In the genomic region with DNA sequence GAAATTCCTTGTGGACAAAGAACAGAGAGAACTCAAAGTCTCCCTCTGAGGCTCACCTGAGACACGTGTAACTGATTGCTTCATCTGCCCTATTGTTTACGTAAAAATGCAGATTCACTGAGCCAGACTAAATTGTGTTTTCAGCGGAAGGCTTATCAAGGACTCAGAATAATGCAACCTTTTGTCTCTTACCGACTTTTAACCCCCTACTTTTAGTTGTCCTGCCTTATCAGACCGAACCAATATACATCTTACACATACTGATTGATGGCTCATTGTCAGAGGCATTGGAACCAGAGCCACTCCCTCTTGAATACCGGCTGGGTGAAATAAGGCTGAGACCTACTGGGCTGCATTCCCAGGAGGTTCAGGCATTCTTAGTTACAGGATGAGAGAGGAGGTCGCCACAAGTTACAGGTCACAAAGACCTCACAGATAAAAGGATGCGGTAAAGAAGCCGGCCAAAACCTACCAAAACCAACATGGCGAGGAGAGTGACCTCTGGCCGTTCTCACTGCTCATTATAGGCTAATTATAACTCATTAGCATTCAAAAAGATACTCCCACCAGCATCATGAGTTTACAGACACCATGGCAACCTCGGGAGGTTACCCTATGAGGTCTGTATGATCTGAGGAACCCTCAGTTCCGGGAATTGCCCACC, we compare ENCODE assay signal across 13 cellular contexts.
"Had no signal": no experiment of that assay in that cellular context is flagged by ENCODE, and none has a peak within 500 bp of the region (broad histone marks: within the 10 kb centered on the region; RNA-seq: fewer than 3 reads in every experiment).

No MANE protein-coding gene starts in this region.

- H3K36me3 Mint-ChIP-seq: activated CD8-positive, alpha-beta memory T cell treated with anti-CD3 and anti-CD28 coated beads, Interleukin-2, amount 10 ng/mL, durations not matched to agents 7 days and 5 days had no signal

- H3K4me3 ChIP-seq: body of pancreas had no signal

- H3K4me3 Mint-ChIP-seq: activated CD8-positive, alpha-beta memory T cell treated with anti-CD3 and anti-CD28 coated beads, Interleukin-2, amount 10 ng/mL, durations not matched to agents 7 days and 5 days; activated T-cell treated with anti-CD3 and anti-CD28 coated beads, Interleukin-2, amount 50 U/mL, for 24 hours; stimulated activated naive CD8-positive, alpha-beta T cell treated with anti-CD3 and anti-CD28 coated beads, Interleukin-15, Interleukin-2, amounts not matched to agents 100 ng/mL and 50 ng/mL, for 24 hours had no signal

- H3K27ac Mint-ChIP-seq: activated CD8-positive, alpha-beta memory T cell treated with anti-CD3 and anti-CD28 coated beads, Interleukin-2, amount 10 ng/mL, durations not matched to agents 7 days and 5 days; activated naive CD4-positive, alpha-beta T cell treated with anti-CD3 and anti-CD28 coated beads, Interleukin-2, amount 50 U/mL, for 72 hours; activated T-cell treated with anti-CD3 and anti-CD28 coated beads, Interleukin-2, amount 50 U/mL, for 24 hours; stimulated activated naive CD8-positive, alpha-beta T cell treated with anti-CD3 and anti-CD28 coated beads, Interleukin-15, Interleukin-2, amounts not matched to agents 100 ng/mL and 50 ng/mL, for 24 hours had no signal

- H3K27ac ChIP-seq: body of pancreas had no signal

- FAIRE-seq: kidney had no signal

- H3K9me3 Mint-ChIP-seq: activated T-cell treated with anti-CD3 and anti-CD28 coated beads, Interleukin-2, amount 50 U/mL, for 24 hours; stimulated activated naive CD8-positive, alpha-beta T cell treated with anti-CD3 and anti-CD28 coated beads, Interleukin-15, Interleukin-2, amounts not matched to agents 100 ng/mL and 50 ng/mL, for 24 hours had no signal

- H3K9me3 ChIP-seq: body of pancreas had no signal

- DNase-seq: activated CD4-positive, alpha-beta T cell treated with anti-CD3 and anti-CD28 coated beads, Interleukin-2, amount 50 U/mL, for 48 hours; activated CD4-positive, CD25-positive, alpha-beta regulatory T cell treated with anti-CD3 and anti-CD28 coated beads, Interleukin-2, amount 50 U/mL, for 72 hours; activated CD8-positive, alpha-beta memory T cell treated with anti-CD3 and anti-CD28 coated beads, Interleukin-2, amount 10 ng/mL, durations not matched to agents 7 days and 5 days; activated effector memory CD4-positive, alpha-beta T cell treated with Interleukin-2 at 50 U/mL for 16 hours; activated T-cell treated with anti-CD3 and anti-CD28 coated beads, Interleukin-2, amount 50 U/mL, for 24 hours; amniotic stem cell; body of pancreas; dermis blood vessel endothelial cell; kidney; left ventricle myocardium superior; stimulated activated CD4-positive, alpha-beta T cell treated with anti-CD3 and anti-CD28 coated beads, Interleukin-2, amount 100 ng/mL, for 48 hours had no signal

- H3K4me1 ChIP-seq: body of pancreas had no signal

- ATAC-seq: activated CD8-positive, alpha-beta memory T cell treated with anti-CD3 and anti-CD28 coated beads, Interleukin-2, amount 10 ng/mL, durations not matched to agents 7 days and 5 days; activated naive CD4-positive, alpha-beta T cell treated with anti-CD3 and anti-CD28 coated beads, Interleukin-2, amount 50 U/mL, for 72 hours; body of pancreas; left ventricle myocardium superior had no signal
